ENCODE assay signal across 6 cellular contexts in genomic region chr21:31946871-31947550, GRCh38.
DNase-seq lines count a peak whose midpoint lies in the region; ATAC-seq, FAIRE-seq and TF ChIP-seq lines count a peak whose summit lies in the region.
"Not testable (repeated sequence)": the region's sequence is repeated elsewhere in the genome, so short reads cannot be mapped to it uniquely, and the experiment has no call there.

No MANE protein-coding gene starts in this region.

- no CpG with 5 or more reads among the region's 32 CpGs for WGBS in H9 (ENCODE audit: extremely low coverage, insufficient read length, low lambda C conversion rate)

- not testable (repeated sequence) for H2AK5ac ChIP-seq in H9 (ENCODE audit: insufficient read length, low read length)

- not testable (repeated sequence) for H3K9ac ChIP-seq in H9 (ENCODE audit: extremely low read depth, insufficient read length, low read length)

- H2BK120ac ChIP-seq in H9 (ENCODE audit: low read depth, low read length, poor library complexity, severe bottlenecking), result not testable (repeated sequence)

- not testable (repeated sequence) for H3K4me2 ChIP-seq in H9 (ENCODE audit: insufficient read depth, insufficient read length, low read length)

- H3K27me3 Mint-ChIP-seq in H9 (ENCODE audit: low read depth); mesothelial cell of epicardium (ENCODE audit: low read depth): not testable (repeated sequence)

- H3K36me3 Mint-ChIP-seq in H9 (ENCODE audit: insufficient read depth in 1 of 3, low read depth in 3 of 3) (peaks cover 5 to 28% (median 11%) of the 10 kb centered on the region in 3 experiments; a peak in 6 of 7 replicates), mesothelial cell of epicardium (peaks cover 36% of the 10 kb centered on the region)

- H3K79me1 ChIP-seq in H9 (ENCODE audit: insufficient read depth, low read depth, low read length, poor library complexity, severe bottlenecking), result not testable (repeated sequence)

- not testable (repeated sequence) for H4K20me1 ChIP-seq in H9 (ENCODE audit: control insufficient read depth, insufficient read depth, insufficient read length)

- not testable (repeated sequence) for H3K27me3 ChIP-seq in H9 (ENCODE audit: insufficient read depth, low read length); bronchial epithelial cell (ENCODE audit: control insufficient read depth, insufficient read depth, low read length); cardiac muscle cell

- H2BK15ac ChIP-seq in H9 (ENCODE audit: low read depth, low read length), result not testable (repeated sequence)

- H3K56ac ChIP-seq in H9 (ENCODE audit: insufficient read length, low read depth, low read length), result not testable (repeated sequence)

- not testable (repeated sequence) for H3K27ac ChIP-seq in H9 (ENCODE audit: insufficient read length, low read depth, low read length)
- peak overlapping the region; percentile 54 for H3K27ac ChIP-seq in cardiac muscle cell

- H4K5ac ChIP-seq in H9 (ENCODE audit: insufficient read length, low read depth, low read length), result not testable (repeated sequence)

- not testable (repeated sequence) for DNase-seq in H9; bronchial epithelial cell (ENCODE audit: low read depth); mesothelial cell of epicardium (ENCODE audit: low spot score in 2 of 2, unreplicated experiment in 2 of 2)
- DNase-seq in cardiac muscle cell (ENCODE audit: low read depth in 1 of 2, low spot score in 1 of 2), result peak; percentile 11 to 66
- DNase-seq in putamen (ENCODE audit: low spot score), result peak; percentile 2

- FAIRE-seq in bronchial epithelial cell (lab: Jason Lieb, UNC), result peak; percentile 64

- H4K91ac ChIP-seq in H9 (ENCODE audit: insufficient read length, low read depth, low read length), result not testable (repeated sequence)

- not testable (repeated sequence) for H3K36me3 ChIP-seq in bronchial epithelial cell (ENCODE audit: control insufficient read depth, insufficient read depth, low read length); cardiac muscle cell

- peak; percentile 86 for ATAC-seq in SK-N-SH treated with all-trans-retinoic acid at 6 μM for 48 hours

- H3K27ac Mint-ChIP-seq in H9, result peak overlapping the region in 2 of 3 experiments; percentile 25 to 55; a peak in 3 of 7 replicates
- peak overlapping the region; percentile 83 for H3K27ac Mint-ChIP-seq in mesothelial cell of epicardium

- not testable (repeated sequence) for H3K18ac ChIP-seq in H9 (ENCODE audit: insufficient read length, low read depth, low read length)

- H3K9me3 ChIP-seq in H9 (ENCODE audit: control insufficient read depth, low read depth, low read length); cardiac muscle cell (ENCODE audit: low read depth): not testable (repeated sequence)

- H3K4me1 Mint-ChIP-seq in H9 (peaks cover 23 to 28% of the 10 kb centered on the region in 2 experiments), mesothelial cell of epicardium (peaks cover 63% of the 10 kb centered on the region)

- not testable (repeated sequence) for H3T11ph ChIP-seq in H9 (ENCODE audit: low read length)

- not testable (repeated sequence) for TF ChIP-seq CTCF in H9 (conservative IDR thresholded peaks at IDR 0.05); bronchial epithelial cell (IDR thresholded peaks at IDR 0.05; ENCODE audit: insufficient read depth, low read length, severe bottlenecking); cardiac muscle cell (IDR thresholded peaks at IDR 0.05; ENCODE audit: low read depth, low read length); mesothelial cell of epicardium (IDR thresholded peaks at IDR 0.05; ENCODE audit: unreplicated experiment)

- not testable (repeated sequence) for H3K4me3 Mint-ChIP-seq in H9, mesothelial cell of epicardium

- not testable (repeated sequence) for H3K4me3 ChIP-seq in bronchial epithelial cell (ENCODE audit: low read depth, low read length)
- peak overlapping the region; percentile 17 for H3K4me3 ChIP-seq in cardiac muscle cell

- not testable (repeated sequence) for H3K14ac ChIP-seq in H9 (ENCODE audit: insufficient read depth, low read length)

- H3K23ac ChIP-seq in H9 (ENCODE audit: insufficient read length, low read depth, low read length), result not testable (repeated sequence)

- H3K79me2 ChIP-seq in H9 (ENCODE audit: insufficient read depth, low read length), result not testable (repeated sequence)

- H3K9me3 Mint-ChIP-seq in H9, mesothelial cell of epicardium: not testable (repeated sequence)

- H2BK20ac ChIP-seq in H9 (ENCODE audit: low read depth, low read length, poor library complexity, severe bottlenecking), result not testable (repeated sequence)

- not testable (repeated sequence) for H3K4me1 ChIP-seq in H9 (ENCODE audit: insufficient read depth, low read length)
- peaks cover 11% of the 10 kb centered on the region for H3K4me1 ChIP-seq in cardiac muscle cell (ENCODE audit: low read depth)

- not testable (repeated sequence) for H3K23me2 ChIP-seq in H9 (ENCODE audit: insufficient read length, low read depth, low read length, poor library complexity, severe bottlenecking)

- H2BK12ac ChIP-seq in H9 (ENCODE audit: insufficient read length, low read depth, low read length), result not testable (repeated sequence)

- not testable (repeated sequence) for H2AFZ ChIP-seq in H9 (ENCODE audit: low read length)

- H3K4ac ChIP-seq in H9 (ENCODE audit: low read depth, low read length), result not testable (repeated sequence)

- not testable (repeated sequence) for H4K8ac ChIP-seq in H9 (replicated peaks; ENCODE audit: insufficient read length, low read depth, low read length)

- not testable (repeated sequence) for H2BK5ac ChIP-seq in H9 (ENCODE audit: insufficient read length, low read length)
